In the genomic region with DNA sequence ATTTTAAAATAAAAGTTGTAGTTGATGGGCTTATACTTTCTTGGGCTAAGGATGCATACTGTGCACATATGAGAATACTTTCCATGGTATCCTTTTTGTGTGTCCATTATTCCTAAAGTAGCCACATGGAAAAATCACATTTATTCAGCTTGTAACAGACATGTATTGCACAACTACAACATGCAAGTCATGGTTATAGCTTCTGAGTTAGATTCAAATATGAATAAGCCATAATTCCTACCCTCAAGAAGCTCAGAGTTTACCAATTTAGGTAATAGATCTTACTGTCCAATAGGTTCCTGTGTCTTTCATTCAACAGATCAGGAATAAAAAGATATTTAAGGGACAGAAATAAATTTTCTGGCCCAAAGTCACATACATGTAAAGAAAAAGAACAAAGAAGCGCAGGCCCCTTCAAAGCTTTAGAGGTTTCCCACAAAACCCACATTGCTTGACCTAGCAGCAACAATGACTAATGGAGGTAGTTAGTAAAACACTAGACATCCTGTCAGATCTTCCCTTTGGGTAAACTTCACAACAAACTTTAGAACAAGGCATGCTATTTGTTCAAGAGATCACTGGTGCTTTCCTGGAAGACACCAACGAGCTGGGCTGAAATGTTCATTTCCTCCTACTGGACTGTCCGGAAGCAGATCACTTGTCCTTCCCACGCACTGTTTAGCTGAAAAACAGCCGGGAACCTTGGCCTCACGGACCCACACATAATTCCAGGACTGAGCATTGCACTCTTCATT, we compare ENCODE assay signal across 8 cellular contexts.
A peak's percentile ranks its signal among the peaks of the same experiment; 100 is the strongest.
DNase-seq lines count a peak whose midpoint lies in the region; ATAC-seq, FAIRE-seq and TF ChIP-seq lines count a peak whose summit lies in the region.

No MANE protein-coding gene starts in this region.

- no peaks in the 10 kb centered on the region for H3K27me3 ChIP-seq in heart right ventricle

- 34 to 60% methylated on average over 6 of the region's 6 CpGs for WGBS in heart right ventricle, 2 donors

- intact Hi-C loops in heart right ventricle (cut with DNase I), result loop anchor here in 1 of 10 donors (5.0 kb wide), 1 partner anchor 78 kb away; the partner anchor contains the start of genes ITGA1 and PELO
- intact Hi-C loops in cardiac septum (cut with DNase I), result no loop called here

- no peak for TF ChIP-seq CTCF in heart right ventricle (IDR thresholded peaks at IDR 0.05)

- peaks cover 1% of the 10 kb centered on the region for H3K36me3 Mint-ChIP-seq in central memory CD8-positive, alpha-beta T cell (ENCODE audit: insufficient read depth)

- H3K4me3 ChIP-seq in heart right ventricle, result no peak overlapping the region

- no peak for TF ChIP-seq POLR2A in GM12891 (IDR thresholded peaks at IDR 0.05; ENCODE audit: low read depth, low read length)

- no peaks in the 10 kb centered on the region for H3K9me3 ChIP-seq in heart right ventricle

- DNase-seq in heart right ventricle, result peak in 1 of 2 donors; percentile 33
- no peak for DNase-seq in cardiac septum (ENCODE audit: low spot score)
- no peak for DNase-seq in central memory CD8-positive, alpha-beta T cell (ENCODE audit: low spot score in 2 of 2)
- DNase-seq in stimulated activated naive CD8-positive, alpha-beta T cell treated with anti-CD3 and anti-CD28 coated beads, Interleukin-15, amount 100 ng/mL, for 72 hours, result peak; percentile 25 to 45
- DNase-seq in NCI-H1417 (lab: John Stamatoyannopoulos, UW), result no peak
- DNase-seq in GM12891 (ENCODE audit: insufficient read length, low spot score), result no peak
- no peak for DNase-seq in NCI-H446 treated with DMSO at 0.1 percent for 48 hours (lab: John Stamatoyannopoulos, UW)

- no peak overlapping the region for H3K4me3 Mint-ChIP-seq in central memory CD8-positive, alpha-beta T cell
- H3K4me3 Mint-ChIP-seq in stimulated activated naive CD8-positive, alpha-beta T cell treated with anti-CD3 and anti-CD28 coated beads, Interleukin-15, amount 100 ng/mL, for 72 hours, result no peak overlapping the region

- no peaks in the 10 kb centered on the region for H3K9me3 Mint-ChIP-seq in central memory CD8-positive, alpha-beta T cell
- H3K9me3 Mint-ChIP-seq in stimulated activated naive CD8-positive, alpha-beta T cell treated with anti-CD3 and anti-CD28 coated beads, Interleukin-15, amount 100 ng/mL, for 72 hours, result no peaks in the 10 kb centered on the region

- H3K27me3 Mint-ChIP-seq in central memory CD8-positive, alpha-beta T cell, result no peaks in the 10 kb centered on the region
- H3K27me3 Mint-ChIP-seq in stimulated activated naive CD8-positive, alpha-beta T cell treated with anti-CD3 and anti-CD28 coated beads, Interleukin-15, amount 100 ng/mL, for 72 hours, result no peaks in the 10 kb centered on the region

- no peaks in the 10 kb centered on the region for H3K36me3 ChIP-seq in heart right ventricle

- peaks cover 21% of the 10 kb centered on the region for H3K4me1 Mint-ChIP-seq in central memory CD8-positive, alpha-beta T cell
- peaks cover 32% of the 10 kb centered on the region for H3K4me1 Mint-ChIP-seq in stimulated activated naive CD8-positive, alpha-beta T cell treated with anti-CD3 and anti-CD28 coated beads, Interleukin-15, amount 100 ng/mL, for 72 hours

- peaks cover 0 to 61% (median 25%) of the 10 kb centered on the region in 9 donors for H3K4me1 ChIP-seq in heart right ventricle

- ATAC-seq in heart right ventricle, result peak; percentile 53 to 82 (median 70)
- ATAC-seq in HG03442 (IDR thresholded peaks at IDR 0.05; ENCODE audit: unreplicated experiment), result peak; percentile 86
- ATAC-seq in central memory CD8-positive, alpha-beta T cell (replicated peaks; ENCODE audit: extremely low read depth, poor library complexity, severe bottlenecking), result peak; percentile 46
- peak; percentile 96 for ATAC-seq in stimulated activated naive CD8-positive, alpha-beta T cell treated with anti-CD3 and anti-CD28 coated beads, Interleukin-15, amount 100 ng/mL, for 72 hours

- peak overlapping the region; percentile 36 for H3K27ac Mint-ChIP-seq in central memory CD8-positive, alpha-beta T cell (ENCODE audit: low read depth)
- no peak overlapping the region for H3K27ac Mint-ChIP-seq in stimulated activated naive CD8-positive, alpha-beta T cell treated with anti-CD3 and anti-CD28 coated beads, Interleukin-15, amount 100 ng/mL, for 72 hours

- peak overlapping the region in 9 of 10 donors; percentile 28 to 80 (median 52) for H3K27ac ChIP-seq in heart right ventricle

- no peak for FAIRE-seq in GM12891 (lab: Jason Lieb, UNC)

TF ChIP-seq in GM12891, 5 proteins besides CTCF, POLR2A, EP300 and RAD21:
- TF ChIP-seq POU2F2 (IDR thresholded peaks at IDR 0.05; ENCODE audit: low read depth, low read length) (no peak), SPI1 (IDR thresholded peaks at IDR 0.05; ENCODE audit: low read depth, low read length) (no peak), PAX5 (IDR thresholded peaks at IDR 0.05; ENCODE audit: insufficient read depth, low read length, severe bottlenecking) (no peak), POLR2AphosphoS5 (IDR thresholded peaks at IDR 0.05; ENCODE audit: low read depth, low read length) (no peak), TAF1 (IDR thresholded peaks at IDR 0.05; ENCODE audit: low read depth, low read length) (no peak)
TF ChIP-seq in GM12891: peak in this region for 0.

Comparison
In these comparisons a context has a peak if more than half of its experiments do, and no peak if none do; other contexts are left out.
1. ATAC-seq: peak in every context shown above with its lines; median percentile 96 in stimulated activated naive CD8-positive, alpha-beta T cell treated with anti-CD3 and anti-CD28 coated beads, Interleukin-15, amount 100 ng/mL, for 72 hours; 86 in HG03442; 70 in heart right ventricle; 46 in central memory CD8-positive, alpha-beta T cell.
2. DNase-seq: peak in stimulated activated naive CD8-positive, alpha-beta T cell treated with anti-CD3 and anti-CD28 coated beads, Interleukin-15, amount 100 ng/mL, for 72 hours (2 of 2); none in cardiac septum (single experiment), central memory CD8-positive, alpha-beta T cell (0 of 2), NCI-H1417 (0 of 3), GM12891 (single experiment) and NCI-H446 treated with DMSO at 0.1 percent for 48 hours (single experiment).